1 cellular context compared by ENCODE assay signal in the genomic region with DNA sequence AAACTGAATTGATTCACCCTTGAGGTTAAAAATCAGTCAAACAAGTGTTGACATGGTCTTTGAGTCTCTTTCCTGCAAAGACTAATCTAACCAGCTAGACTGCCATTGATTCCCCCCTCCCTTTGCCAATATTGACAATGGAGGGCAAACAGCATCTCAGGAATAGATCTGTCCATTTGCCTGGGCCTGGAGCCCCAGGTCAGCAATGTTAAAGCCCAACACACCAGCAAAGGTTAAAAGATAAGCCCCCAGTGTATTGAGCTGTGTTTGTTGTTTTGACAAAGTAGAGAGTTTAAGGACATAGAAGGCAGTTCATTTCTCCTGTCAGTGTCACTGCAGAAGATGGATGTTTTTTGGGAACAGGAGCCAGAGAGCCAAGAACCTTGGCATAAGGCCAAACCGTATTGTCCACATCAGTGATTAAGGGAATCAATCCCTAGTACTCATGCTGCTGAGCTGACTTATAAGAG.
TF ChIP-seq lines count a peak whose summit lies in the region.

No MANE protein-coding gene starts in this region.

TF ChIP-seq in HepG2, 621 proteins besides CTCF, POLR2A, EP300 and RAD21 (continued from another document and continues in another):
- TF ChIP-seq, protein P1, sequence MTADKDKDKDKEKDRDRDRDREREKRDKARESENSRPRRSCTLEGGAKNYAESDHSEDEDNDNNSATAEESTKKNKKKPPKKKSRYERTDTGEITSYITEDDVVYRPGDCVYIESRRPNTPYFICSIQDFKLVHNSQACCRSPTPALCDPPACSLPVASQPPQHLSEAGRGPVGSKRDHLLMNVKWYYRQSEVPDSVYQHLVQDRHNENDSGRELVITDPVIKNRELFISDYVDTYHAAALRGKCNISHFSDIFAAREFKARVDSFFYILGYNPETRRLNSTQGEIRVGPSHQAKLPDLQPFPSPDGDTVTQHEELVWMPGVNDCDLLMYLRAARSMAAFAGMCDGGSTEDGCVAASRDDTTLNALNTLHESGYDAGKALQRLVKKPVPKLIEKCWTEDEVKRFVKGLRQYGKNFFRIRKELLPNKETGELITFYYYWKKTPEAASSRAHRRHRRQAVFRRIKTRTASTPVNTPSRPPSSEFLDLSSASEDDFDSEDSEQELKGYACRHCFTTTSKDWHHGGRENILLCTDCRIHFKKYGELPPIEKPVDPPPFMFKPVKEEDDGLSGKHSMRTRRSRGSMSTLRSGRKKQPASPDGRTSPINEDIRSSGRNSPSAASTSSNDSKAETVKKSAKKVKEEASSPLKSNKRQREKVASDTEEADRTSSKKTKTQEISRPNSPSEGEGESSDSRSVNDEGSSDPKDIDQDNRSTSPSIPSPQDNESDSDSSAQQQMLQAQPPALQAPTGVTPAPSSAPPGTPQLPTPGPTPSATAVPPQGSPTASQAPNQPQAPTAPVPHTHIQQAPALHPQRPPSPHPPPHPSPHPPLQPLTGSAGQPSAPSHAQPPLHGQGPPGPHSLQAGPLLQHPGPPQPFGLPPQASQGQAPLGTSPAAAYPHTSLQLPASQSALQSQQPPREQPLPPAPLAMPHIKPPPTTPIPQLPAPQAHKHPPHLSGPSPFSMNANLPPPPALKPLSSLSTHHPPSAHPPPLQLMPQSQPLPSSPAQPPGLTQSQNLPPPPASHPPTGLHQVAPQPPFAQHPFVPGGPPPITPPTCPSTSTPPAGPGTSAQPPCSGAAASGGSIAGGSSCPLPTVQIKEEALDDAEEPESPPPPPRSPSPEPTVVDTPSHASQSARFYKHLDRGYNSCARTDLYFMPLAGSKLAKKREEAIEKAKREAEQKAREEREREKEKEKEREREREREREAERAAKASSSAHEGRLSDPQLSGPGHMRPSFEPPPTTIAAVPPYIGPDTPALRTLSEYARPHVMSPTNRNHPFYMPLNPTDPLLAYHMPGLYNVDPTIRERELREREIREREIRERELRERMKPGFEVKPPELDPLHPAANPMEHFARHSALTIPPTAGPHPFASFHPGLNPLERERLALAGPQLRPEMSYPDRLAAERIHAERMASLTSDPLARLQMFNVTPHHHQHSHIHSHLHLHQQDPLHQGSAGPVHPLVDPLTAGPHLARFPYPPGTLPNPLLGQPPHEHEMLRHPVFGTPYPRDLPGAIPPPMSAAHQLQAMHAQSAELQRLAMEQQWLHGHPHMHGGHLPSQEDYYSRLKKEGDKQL (CRISPR knock-in tag; IDR thresholded peaks at IDR 0.05; ENCODE audit: low read depth): peak; percentile 97
- TF ChIP-seq PCBP1 (IDR thresholded peaks at IDR 0.05; ENCODE audit: borderline replicate concordance, low read depth, low read length): no peak
- no peak for TF ChIP-seq ZNF260 (CRISPR knock-in tag; IDR thresholded peaks at IDR 0.05; ENCODE audit: borderline replicate concordance, low read depth)
- TF ChIP-seq, protein P2, sequence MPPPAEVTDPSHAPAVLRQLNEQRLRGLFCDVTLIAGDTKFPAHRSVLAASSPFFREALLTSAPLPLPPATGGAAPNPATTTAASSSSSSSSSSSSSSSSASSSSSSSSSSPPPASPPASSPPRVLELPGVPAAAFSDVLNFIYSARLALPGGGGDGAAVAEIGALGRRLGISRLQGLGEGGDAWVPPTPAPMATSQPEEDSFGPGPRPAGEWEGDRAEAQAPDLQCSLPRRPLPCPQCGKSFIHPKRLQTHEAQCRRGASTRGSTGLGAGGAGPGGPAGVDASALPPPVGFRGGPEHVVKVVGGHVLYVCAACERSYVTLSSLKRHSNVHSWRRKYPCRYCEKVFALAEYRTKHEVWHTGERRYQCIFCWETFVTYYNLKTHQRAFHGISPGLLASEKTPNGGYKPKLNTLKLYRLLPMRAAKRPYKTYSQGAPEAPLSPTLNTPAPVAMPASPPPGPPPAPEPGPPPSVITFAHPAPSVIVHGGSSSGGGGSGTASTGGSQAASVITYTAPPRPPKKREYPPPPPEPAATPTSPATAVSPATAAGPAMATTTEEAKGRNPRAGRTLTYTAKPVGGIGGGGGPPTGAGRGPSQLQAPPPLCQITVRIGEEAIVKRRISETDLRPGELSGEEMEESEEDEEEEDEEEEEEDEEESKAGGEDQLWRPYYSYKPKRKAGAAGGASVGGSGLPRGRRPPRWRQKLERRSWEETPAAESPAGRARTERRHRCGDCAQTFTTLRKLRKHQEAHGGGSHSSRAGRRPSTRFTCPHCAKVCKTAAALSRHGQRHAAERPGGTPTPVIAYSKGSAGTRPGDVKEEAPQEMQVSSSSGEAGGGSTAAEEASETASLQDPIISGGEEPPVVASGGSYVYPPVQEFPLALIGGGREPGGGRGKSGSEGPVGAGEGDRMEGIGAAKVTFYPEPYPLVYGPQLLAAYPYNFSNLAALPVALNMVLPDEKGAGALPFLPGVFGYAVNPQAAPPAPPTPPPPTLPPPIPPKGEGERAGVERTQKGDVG (CRISPR knock-in tag; IDR thresholded peaks at IDR 0.05; ENCODE audit: borderline replicate concordance): no peak
- TF ChIP-seq FOSL1 (CRISPR knock-in tag; IDR thresholded peaks at IDR 0.05; ENCODE audit: borderline replicate concordance): no peak
- TF ChIP-seq RBM22 (optimal IDR thresholded peaks at IDR 0.05; ENCODE audit: low read length): no peak
- no peak for TF ChIP-seq SOX6 (IDR thresholded peaks at IDR 0.05)
- TF ChIP-seq SOX6 (CRISPR knock-in tag; IDR thresholded peaks at IDR 0.05): peak; percentile 97
- TF ChIP-seq HES4 (CRISPR knock-in tag; IDR thresholded peaks at IDR 0.05; ENCODE audit: borderline replicate concordance): no peak
- no peak for TF ChIP-seq YEATS2 (CRISPR knock-in tag; IDR thresholded peaks at IDR 0.05; ENCODE audit: borderline replicate concordance)
- TF ChIP-seq SRY (CRISPR knock-in tag; IDR thresholded peaks at IDR 0.05): no peak
- TF ChIP-seq ZFY (CRISPR knock-in tag; IDR thresholded peaks at IDR 0.05): no peak
- TF ChIP-seq, protein P3, sequence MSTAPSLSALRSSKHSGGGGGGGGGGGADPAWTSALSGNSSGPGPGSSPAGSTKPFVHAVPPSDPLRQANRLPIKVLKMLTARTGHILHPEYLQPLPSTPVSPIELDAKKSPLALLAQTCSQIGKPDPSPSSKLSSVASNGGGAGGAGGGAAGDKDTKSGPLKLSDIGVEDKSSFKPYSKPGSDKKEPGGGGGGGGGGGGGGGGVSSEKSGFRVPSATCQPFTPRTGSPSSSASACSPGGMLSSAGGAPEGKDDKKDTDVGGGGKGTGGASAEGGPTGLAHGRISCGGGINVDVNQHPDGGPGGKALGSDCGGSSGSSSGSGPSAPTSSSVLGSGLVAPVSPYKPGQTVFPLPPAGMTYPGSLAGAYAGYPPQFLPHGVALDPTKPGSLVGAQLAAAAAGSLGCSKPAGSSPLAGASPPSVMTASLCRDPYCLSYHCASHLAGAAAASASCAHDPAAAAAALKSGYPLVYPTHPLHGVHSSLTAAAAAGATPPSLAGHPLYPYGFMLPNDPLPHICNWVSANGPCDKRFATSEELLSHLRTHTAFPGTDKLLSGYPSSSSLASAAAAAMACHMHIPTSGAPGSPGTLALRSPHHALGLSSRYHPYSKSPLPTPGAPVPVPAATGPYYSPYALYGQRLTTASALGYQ (CRISPR knock-in tag; IDR thresholded peaks at IDR 0.05): peak; percentile 97
- no peak for TF ChIP-seq IKZF1 (IDR thresholded peaks at IDR 0.05)
- no peak for TF ChIP-seq PAF1 (CRISPR knock-in tag; IDR thresholded peaks at IDR 0.05)
- TF ChIP-seq, protein P4, sequence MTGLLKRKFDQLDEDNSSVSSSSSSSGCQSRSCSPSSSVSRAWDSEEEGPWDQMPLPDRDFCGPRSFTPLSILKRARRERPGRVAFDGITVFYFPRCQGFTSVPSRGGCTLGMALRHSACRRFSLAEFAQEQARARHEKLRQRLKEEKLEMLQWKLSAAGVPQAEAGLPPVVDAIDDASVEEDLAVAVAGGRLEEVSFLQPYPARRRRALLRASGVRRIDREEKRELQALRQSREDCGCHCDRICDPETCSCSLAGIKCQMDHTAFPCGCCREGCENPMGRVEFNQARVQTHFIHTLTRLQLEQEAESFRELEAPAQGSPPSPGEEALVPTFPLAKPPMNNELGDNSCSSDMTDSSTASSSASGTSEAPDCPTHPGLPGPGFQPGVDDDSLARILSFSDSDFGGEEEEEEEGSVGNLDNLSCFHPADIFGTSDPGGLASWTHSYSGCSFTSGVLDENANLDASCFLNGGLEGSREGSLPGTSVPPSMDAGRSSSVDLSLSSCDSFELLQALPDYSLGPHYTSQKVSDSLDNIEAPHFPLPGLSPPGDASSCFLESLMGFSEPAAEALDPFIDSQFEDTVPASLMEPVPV (CRISPR knock-in tag; IDR thresholded peaks at IDR 0.05): no peak
- TF ChIP-seq MAFF (IDR thresholded peaks at IDR 0.05; ENCODE audit: low read depth, low read length): no peak
- TF ChIP-seq BRCA1 (CRISPR knock-in tag; IDR thresholded peaks at IDR 0.05): no peak
- TF ChIP-seq, protein P5, sequence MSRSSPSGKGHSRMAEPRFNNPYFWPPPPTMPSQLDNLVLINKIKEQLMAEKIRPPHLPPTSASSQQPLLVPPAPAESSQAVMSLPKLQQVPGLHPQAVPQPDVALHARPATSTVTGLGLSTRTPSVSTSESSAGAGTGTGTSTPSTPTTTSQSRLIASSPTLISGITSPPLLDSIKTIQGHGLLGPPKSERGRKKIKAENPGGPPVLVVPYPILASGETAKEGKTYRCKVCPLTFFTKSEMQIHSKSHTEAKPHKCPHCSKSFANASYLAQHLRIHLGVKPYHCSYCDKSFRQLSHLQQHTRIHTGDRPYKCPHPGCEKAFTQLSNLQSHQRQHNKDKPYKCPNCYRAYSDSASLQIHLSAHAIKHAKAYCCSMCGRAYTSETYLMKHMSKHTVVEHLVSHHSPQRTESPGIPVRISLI (CRISPR knock-in tag; IDR thresholded peaks at IDR 0.05; ENCODE audit: borderline replicate concordance): peak; percentile 72; the same call in 1 of the 2 replicates
- TF ChIP-seq TOE1 (CRISPR knock-in tag; IDR thresholded peaks at IDR 0.05): no peak
- TF ChIP-seq, protein P6, sequence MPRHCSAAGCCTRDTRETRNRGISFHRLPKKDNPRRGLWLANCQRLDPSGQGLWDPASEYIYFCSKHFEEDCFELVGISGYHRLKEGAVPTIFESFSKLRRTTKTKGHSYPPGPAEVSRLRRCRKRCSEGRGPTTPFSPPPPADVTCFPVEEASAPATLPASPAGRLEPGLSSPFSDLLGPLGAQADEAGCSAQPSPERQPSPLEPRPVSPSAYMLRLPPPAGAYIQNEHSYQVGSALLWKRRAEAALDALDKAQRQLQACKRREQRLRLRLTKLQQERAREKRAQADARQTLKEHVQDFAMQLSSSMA (CRISPR knock-in tag; IDR thresholded peaks at IDR 0.05): no peak
- TF ChIP-seq, protein P7, sequence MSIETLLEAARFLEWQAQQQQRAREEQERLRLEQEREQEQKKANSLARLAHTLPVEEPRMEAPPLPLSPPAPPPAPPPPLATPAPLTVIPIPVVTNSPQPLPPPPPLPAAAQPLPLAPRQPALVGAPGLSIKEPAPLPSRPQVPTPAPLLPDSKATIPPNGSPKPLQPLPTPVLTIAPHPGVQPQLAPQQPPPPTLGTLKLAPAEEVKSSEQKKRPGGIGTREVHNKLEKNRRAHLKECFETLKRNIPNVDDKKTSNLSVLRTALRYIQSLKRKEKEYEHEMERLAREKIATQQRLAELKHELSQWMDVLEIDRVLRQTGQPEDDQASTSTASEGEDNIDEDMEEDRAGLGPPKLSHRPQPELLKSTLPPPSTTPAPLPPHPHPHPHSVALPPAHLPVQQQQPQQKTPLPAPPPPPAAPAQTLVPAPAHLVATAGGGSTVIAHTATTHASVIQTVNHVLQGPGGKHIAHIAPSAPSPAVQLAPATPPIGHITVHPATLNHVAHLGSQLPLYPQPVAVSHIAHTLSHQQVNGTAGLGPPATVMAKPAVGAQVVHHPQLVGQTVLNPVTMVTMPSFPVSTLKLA (IDR thresholded peaks at IDR 0.05): no peak
- TF ChIP-seq, protein P8, sequence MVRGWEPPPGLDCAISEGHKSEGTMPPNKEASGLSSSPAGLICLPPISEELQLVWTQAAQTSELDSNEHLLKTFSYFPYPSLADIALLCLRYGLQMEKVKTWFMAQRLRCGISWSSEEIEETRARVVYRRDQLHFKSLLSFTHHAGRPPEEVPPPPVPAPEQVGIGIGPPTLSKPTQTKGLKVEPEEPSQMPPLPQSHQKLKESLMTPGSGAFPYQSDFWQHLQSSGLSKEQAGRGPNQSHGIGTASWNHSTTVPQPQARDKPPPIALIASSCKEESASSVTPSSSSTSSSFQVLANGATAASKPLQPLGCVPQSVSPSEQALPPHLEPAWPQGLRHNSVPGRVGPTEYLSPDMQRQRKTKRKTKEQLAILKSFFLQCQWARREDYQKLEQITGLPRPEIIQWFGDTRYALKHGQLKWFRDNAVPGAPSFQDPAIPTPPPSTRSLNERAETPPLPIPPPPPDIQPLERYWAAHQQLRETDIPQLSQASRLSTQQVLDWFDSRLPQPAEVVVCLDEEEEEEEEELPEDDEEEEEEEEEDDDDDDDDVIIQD (CRISPR knock-in tag; IDR thresholded peaks at IDR 0.05; ENCODE audit: low read depth): peak; percentile 65; the same call in 1 of the 2 replicates
- TF ChIP-seq, protein P9, sequence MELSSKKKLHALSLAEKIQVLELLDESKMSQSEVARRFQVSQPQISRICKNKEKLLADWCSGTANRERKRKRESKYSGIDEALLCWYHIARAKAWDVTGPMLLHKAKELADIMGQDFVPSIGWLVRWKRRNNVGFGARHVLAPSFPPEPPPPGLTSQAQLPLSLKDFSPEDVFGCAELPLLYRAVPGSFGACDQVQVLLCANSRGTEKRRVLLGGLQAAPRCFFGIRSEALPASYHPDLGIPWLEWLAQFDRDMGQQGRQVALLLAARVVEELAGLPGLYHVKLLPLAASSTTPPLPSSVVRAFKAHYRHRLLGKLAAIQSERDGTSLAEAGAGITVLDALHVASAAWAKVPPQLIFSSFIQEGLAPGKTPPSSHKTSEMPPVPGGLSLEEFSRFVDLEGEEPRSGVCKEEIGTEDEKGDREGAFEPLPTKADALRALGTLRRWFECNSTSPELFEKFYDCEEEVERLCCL (CRISPR knock-in tag; IDR thresholded peaks at IDR 0.05; ENCODE audit: borderline replicate concordance): no peak
- TF ChIP-seq GLI4 (CRISPR knock-in tag; IDR thresholded peaks at IDR 0.05; ENCODE audit: borderline replicate concordance): no peak
- TF ChIP-seq, protein P10, sequence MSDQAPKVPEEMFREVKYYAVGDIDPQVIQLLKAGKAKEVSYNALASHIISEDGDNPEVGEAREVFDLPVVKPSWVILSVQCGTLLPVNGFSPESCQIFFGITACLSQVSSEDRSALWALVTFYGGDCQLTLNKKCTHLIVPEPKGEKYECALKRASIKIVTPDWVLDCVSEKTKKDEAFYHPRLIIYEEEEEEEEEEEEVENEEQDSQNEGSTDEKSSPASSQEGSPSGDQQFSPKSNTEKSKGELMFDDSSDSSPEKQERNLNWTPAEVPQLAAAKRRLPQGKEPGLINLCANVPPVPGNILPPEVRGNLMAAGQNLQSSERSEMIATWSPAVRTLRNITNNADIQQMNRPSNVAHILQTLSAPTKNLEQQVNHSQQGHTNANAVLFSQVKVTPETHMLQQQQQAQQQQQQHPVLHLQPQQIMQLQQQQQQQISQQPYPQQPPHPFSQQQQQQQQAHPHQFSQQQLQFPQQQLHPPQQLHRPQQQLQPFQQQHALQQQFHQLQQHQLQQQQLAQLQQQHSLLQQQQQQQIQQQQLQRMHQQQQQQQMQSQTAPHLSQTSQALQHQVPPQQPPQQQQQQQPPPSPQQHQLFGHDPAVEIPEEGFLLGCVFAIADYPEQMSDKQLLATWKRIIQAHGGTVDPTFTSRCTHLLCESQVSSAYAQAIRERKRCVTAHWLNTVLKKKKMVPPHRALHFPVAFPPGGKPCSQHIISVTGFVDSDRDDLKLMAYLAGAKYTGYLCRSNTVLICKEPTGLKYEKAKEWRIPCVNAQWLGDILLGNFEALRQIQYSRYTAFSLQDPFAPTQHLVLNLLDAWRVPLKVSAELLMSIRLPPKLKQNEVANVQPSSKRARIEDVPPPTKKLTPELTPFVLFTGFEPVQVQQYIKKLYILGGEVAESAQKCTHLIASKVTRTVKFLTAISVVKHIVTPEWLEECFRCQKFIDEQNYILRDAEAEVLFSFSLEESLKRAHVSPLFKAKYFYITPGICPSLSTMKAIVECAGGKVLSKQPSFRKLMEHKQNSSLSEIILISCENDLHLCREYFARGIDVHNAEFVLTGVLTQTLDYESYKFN (CRISPR knock-in tag; conservative IDR thresholded peaks at IDR 0.05): peak; percentile 97
- no peak for TF ChIP-seq RFX5 (IDR thresholded peaks at IDR 0.05; ENCODE audit: low read depth, low read length)
- no peak for TF ChIP-seq RARG (CRISPR knock-in tag; IDR thresholded peaks at IDR 0.05; ENCODE audit: low read depth)
- no peak for TF ChIP-seq CAMTA2 (CRISPR knock-in tag; IDR thresholded peaks at IDR 0.05; ENCODE audit: borderline replicate concordance)
